ENCODE assay signal across 1 cellular context in the genomic region with DNA sequence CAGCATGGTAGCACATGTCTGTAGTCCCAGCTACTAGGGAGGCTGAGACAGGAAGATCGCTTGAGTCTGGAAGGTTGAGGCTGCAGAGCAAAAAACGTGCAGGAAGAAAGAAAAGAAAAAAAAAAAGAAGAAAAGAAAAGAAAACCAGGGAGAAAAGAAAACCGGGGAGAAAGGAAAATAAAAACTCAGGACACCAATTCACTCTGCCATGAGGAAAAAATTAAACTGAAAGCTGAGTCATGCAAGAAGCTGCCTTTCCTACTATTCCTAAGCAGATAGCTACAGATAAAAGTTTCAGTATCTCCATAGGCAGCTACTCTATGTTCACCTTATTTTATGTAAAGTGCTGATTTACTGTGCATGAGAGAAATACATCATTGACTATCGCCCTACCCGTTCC.
TF ChIP-seq lines count a peak whose summit lies in the region.

No MANE protein-coding gene starts in this region.

TF ChIP-seq in WTC11, 78 proteins besides CTCF, POLR2A, EP300 and RAD21 (continued from another document):
- TF ChIP-seq, protein P1, sequence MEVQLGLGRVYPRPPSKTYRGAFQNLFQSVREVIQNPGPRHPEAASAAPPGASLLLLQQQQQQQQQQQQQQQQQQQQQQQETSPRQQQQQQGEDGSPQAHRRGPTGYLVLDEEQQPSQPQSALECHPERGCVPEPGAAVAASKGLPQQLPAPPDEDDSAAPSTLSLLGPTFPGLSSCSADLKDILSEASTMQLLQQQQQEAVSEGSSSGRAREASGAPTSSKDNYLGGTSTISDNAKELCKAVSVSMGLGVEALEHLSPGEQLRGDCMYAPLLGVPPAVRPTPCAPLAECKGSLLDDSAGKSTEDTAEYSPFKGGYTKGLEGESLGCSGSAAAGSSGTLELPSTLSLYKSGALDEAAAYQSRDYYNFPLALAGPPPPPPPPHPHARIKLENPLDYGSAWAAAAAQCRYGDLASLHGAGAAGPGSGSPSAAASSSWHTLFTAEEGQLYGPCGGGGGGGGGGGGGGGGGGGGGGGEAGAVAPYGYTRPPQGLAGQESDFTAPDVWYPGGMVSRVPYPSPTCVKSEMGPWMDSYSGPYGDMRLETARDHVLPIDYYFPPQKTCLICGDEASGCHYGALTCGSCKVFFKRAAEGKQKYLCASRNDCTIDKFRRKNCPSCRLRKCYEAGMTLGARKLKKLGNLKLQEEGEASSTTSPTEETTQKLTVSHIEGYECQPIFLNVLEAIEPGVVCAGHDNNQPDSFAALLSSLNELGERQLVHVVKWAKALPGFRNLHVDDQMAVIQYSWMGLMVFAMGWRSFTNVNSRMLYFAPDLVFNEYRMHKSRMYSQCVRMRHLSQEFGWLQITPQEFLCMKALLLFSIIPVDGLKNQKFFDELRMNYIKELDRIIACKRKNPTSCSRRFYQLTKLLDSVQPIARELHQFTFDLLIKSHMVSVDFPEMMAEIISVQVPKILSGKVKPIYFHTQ (CRISPR knock-in tag; IDR thresholded peaks at IDR 0.05), result no peak
- TF ChIP-seq, protein P2, sequence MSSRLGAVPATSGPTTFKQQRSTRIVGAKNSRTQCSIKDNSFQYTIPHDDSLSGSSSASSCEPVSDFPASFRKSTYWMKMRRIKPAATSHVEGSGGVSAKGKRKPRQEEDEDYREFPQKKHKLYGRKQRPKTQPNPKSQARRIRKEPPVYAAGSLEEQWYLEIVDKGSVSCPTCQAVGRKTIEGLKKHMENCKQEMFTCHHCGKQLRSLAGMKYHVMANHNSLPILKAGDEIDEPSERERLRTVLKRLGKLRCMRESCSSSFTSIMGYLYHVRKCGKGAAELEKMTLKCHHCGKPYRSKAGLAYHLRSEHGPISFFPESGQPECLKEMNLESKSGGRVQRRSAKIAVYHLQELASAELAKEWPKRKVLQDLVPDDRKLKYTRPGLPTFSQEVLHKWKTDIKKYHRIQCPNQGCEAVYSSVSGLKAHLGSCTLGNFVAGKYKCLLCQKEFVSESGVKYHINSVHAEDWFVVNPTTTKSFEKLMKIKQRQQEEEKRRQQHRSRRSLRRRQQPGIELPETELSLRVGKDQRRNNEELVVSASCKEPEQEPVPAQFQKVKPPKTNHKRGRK (CRISPR knock-in tag; IDR thresholded peaks at IDR 0.05; ENCODE audit: borderline replicate concordance), result no peak
- TF ChIP-seq, protein P3, sequence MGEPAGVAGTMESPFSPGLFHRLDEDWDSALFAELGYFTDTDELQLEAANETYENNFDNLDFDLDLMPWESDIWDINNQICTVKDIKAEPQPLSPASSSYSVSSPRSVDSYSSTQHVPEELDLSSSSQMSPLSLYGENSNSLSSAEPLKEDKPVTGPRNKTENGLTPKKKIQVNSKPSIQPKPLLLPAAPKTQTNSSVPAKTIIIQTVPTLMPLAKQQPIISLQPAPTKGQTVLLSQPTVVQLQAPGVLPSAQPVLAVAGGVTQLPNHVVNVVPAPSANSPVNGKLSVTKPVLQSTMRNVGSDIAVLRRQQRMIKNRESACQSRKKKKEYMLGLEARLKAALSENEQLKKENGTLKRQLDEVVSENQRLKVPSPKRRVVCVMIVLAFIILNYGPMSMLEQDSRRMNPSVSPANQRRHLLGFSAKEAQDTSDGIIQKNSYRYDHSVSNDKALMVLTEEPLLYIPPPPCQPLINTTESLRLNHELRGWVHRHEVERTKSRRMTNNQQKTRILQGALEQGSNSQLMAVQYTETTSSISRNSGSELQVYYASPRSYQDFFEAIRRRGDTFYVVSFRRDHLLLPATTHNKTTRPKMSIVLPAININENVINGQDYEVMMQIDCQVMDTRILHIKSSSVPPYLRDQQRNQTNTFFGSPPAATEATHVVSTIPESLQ (CRISPR knock-in tag; IDR thresholded peaks at IDR 0.05), result no peak
- TF ChIP-seq ETV6 (CRISPR knock-in tag; IDR thresholded peaks at IDR 0.05) (no peak), CBFB (CRISPR knock-in tag; IDR thresholded peaks at IDR 0.05; ENCODE audit: low read depth) (no peak), HMGA2 (CRISPR knock-in tag; IDR thresholded peaks at IDR 0.05) (no peak), ZNF232 (CRISPR knock-in tag; IDR thresholded peaks at IDR 0.05) (no peak), IRF2 (CRISPR knock-in tag; IDR thresholded peaks at IDR 0.05; ENCODE audit: borderline replicate concordance, low read depth) (no peak), FOXP1 (CRISPR knock-in tag; IDR thresholded peaks at IDR 0.05; ENCODE audit: borderline replicate concordance) (no peak), TP53 (CRISPR knock-in tag; IDR thresholded peaks at IDR 0.05) (no peak), FOXK1 (CRISPR knock-in tag; IDR thresholded peaks at IDR 0.05) (no peak), FOXJ3 (CRISPR knock-in tag; IDR thresholded peaks at IDR 0.05; ENCODE audit: borderline replicate concordance) (no peak)
- TF ChIP-seq, protein P4, sequence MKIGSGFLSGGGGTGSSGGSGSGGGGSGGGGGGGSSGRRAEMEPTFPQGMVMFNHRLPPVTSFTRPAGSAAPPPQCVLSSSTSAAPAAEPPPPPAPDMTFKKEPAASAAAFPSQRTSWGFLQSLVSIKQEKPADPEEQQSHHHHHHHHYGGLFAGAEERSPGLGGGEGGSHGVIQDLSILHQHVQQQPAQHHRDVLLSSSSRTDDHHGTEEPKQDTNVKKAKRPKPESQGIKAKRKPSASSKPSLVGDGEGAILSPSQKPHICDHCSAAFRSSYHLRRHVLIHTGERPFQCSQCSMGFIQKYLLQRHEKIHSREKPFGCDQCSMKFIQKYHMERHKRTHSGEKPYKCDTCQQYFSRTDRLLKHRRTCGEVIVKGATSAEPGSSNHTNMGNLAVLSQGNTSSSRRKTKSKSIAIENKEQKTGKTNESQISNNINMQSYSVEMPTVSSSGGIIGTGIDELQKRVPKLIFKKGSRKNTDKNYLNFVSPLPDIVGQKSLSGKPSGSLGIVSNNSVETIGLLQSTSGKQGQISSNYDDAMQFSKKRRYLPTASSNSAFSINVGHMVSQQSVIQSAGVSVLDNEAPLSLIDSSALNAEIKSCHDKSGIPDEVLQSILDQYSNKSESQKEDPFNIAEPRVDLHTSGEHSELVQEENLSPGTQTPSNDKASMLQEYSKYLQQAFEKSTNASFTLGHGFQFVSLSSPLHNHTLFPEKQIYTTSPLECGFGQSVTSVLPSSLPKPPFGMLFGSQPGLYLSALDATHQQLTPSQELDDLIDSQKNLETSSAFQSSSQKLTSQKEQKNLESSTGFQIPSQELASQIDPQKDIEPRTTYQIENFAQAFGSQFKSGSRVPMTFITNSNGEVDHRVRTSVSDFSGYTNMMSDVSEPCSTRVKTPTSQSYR (CRISPR knock-in tag; IDR thresholded peaks at IDR 0.05), result no peak
- TF ChIP-seq, protein P5, sequence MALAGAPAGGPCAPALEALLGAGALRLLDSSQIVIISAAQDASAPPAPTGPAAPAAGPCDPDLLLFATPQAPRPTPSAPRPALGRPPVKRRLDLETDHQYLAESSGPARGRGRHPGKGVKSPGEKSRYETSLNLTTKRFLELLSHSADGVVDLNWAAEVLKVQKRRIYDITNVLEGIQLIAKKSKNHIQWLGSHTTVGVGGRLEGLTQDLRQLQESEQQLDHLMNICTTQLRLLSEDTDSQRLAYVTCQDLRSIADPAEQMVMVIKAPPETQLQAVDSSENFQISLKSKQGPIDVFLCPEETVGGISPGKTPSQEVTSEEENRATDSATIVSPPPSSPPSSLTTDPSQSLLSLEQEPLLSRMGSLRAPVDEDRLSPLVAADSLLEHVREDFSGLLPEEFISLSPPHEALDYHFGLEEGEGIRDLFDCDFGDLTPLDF (CRISPR knock-in tag; IDR thresholded peaks at IDR 0.05), result no peak
TF ChIP-seq in WTC11: peak in this region for 0.
